Comparison of ENCODE assay signal across 1 cellular context in genomic region chr17:9346296-9346926, GRCh38.
TF ChIP-seq lines count a peak whose summit lies in the region.

No MANE protein-coding gene starts in this region.

TF ChIP-seq in IMR-90, 13 proteins besides CTCF, POLR2A, EP300 and RAD21 (continued from another document):
- TF ChIP-seq MAZ (IDR thresholded peaks at IDR 0.05; ENCODE audit: borderline replicate concordance, low read depth, low read length) (no peak), CHD1 (IDR thresholded peaks at IDR 0.05; ENCODE audit: low read depth, low read length) (no peak), BHLHE40 (IDR thresholded peaks at IDR 0.05; ENCODE audit: low read depth, low read length) (no peak), ELK1 (IDR thresholded peaks at IDR 0.05; ENCODE audit: borderline replicate concordance, low read depth, low read length) (no peak), NFE2L2 (IDR thresholded peaks at IDR 0.05; ENCODE audit: low read depth, low read length) (no peak), SMC3 (IDR thresholded peaks at IDR 0.05; ENCODE audit: low read depth, low read length) (no peak)
- TF ChIP-seq, protein P1, sequence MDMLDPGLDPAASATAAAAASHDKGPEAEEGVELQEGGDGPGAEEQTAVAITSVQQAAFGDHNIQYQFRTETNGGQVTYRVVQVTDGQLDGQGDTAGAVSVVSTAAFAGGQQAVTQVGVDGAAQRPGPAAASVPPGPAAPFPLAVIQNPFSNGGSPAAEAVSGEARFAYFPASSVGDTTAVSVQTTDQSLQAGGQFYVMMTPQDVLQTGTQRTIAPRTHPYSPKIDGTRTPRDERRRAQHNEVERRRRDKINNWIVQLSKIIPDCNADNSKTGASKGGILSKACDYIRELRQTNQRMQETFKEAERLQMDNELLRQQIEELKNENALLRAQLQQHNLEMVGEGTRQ (IDR thresholded peaks at IDR 0.05; ENCODE audit: low read depth, low read length): no peak
